Comparison of ENCODE assay signal across 9 cellular contexts in the genomic region with DNA sequence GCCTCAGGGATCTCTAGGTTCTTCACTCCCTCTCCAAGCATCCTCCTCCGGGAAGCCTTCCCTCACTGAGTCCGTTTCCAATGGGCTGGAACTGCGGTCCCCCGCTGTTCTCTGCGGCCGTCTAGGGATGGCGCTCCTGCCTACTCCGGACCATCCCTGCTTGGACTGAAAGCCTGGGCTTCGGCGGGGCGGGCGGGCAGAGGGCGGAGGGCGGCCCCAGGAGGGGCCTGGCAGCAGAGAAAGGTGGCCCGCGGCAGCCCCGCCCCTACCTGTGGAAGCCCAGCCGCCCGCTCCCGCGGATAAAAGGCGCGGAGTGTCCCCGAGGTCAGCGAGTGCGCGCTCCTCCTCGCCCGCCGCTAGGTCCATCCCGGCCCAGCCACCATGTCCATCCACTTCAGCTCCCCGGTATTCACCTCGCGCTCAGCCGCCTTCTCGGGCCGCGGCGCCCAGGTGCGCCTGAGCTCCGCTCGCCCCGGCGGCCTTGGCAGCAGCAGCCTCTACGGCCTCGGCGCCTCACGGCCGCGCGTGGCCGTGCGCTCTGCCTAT. TPM values are rescaled to one million over a fixed set of nuclear protein-coding genes. Genes with fewer than 3 reads are reported as not detected.
A peak's percentile ranks its signal among the peaks of the same experiment; 100 is the strongest.
DNase-seq lines count a peak whose midpoint lies in the region; TF ChIP-seq lines count a peak whose summit lies in the region.
"Had no signal": no experiment of that assay in that cellular context is flagged by ENCODE, and none has a peak within 500 bp of the region (broad histone marks: within the 10 kb centered on the region; RNA-seq: fewer than 3 reads in every experiment).

KRT7 (plus strand) TSS at position 328 of the 546 bp plus-strand sequence; CDS start at position 382, 54 bp downstream.

- peaks cover 0 to 30% (median 18%) of the 10 kb centered on the region in 4 donors for H3K4me1 ChIP-seq in sigmoid colon

- H3K27me3 Mint-ChIP-seq in HFFc6 (ENCODE audit: insufficient read depth): peaks cover 3% of the 10 kb centered on the region

- H3K4me3 Mint-ChIP-seq in HFFc6: peak within 1 kb of the TSS; percentile 87

- no peaks in the 10 kb centered on the region for H3K9me3 Mint-ChIP-seq in HFFc6

- H3K36me3 ChIP-seq in brain microvascular endothelial cell (replicated peaks) (peaks cover 6% of the 10 kb centered on the region), sigmoid colon (no peaks in the 10 kb centered on the region)

- in situ Hi-C loops in brain microvascular endothelial cell (cut with HindIII; ENCODE audit: low pct_ligation_motif_present, low sequenced_read_pairs): no loop called here

- H3K27ac Mint-ChIP-seq in HFFc6: peak within 1 kb of the TSS; percentile 97

- no peak for TF ChIP-seq EP300 in sigmoid colon (IDR thresholded peaks at IDR 0.05)

- H3K27ac ChIP-seq in brain microvascular endothelial cell: peak within 1 kb of the TSS; percentile 96
- H3K27ac ChIP-seq in sigmoid colon: peak within 1 kb of the TSS in 1 of 4 donors; percentile 48

- no peaks in the 10 kb centered on the region for H3K9me3 ChIP-seq in sigmoid colon

- peak within 1 kb of the TSS; percentile 48 for H3K4me3 ChIP-seq in brain microvascular endothelial cell (ENCODE audit: low read depth, low read length)
- peak within 1 kb of the TSS in 1 of 4 donors; percentile 13 for H3K4me3 ChIP-seq in sigmoid colon

- intact Hi-C loops in sigmoid colon (cut with DNase I): no loop called here

- DNase-seq in HFFc6: no peak
- DNase-seq in brain microvascular endothelial cell: no peak
- peak; percentile 43 for DNase-seq in iPS-NIHi7 (ENCODE audit: extremely low spot score)
- peak; percentile 28 for DNase-seq in sigmoid colon
- no peak for DNase-seq in activated effector memory CD4-positive, alpha-beta T cell treated with Interleukin-2 at 50 U/mL for 16 hours
- no peak for DNase-seq in C1 segment of cervical spinal cord (lab: John Stamatoyannopoulos, UW)
- DNase-seq in Kasumi-1 (lab: John Stamatoyannopoulos, UW): no peak
- DNase-seq in NCI-H526 treated with DMSO at 0.1 percent for 48 hours (lab: John Stamatoyannopoulos, UW): no peak
- DNase-seq: nucleus accumbens had no signal

- WGBS in sigmoid colon, 2 donors: 7 to 12% methylated on average over 53 of the region's 53 CpGs

- H3K36me3 Mint-ChIP-seq in HFFc6 (ENCODE audit: low read depth): no peaks in the 10 kb centered on the region

- no peak for TF ChIP-seq POLR2A in sigmoid colon (IDR thresholded peaks at IDR 0.05)

- no peaks in the 10 kb centered on the region for H3K27me3 ChIP-seq in brain microvascular endothelial cell (replicated peaks)
- peaks cover 10 to 33% (median 23%) of the 10 kb centered on the region in 3 donors for H3K27me3 ChIP-seq in sigmoid colon

- peaks cover 66% of the 10 kb centered on the region for H3K4me1 Mint-ChIP-seq in HFFc6 (ENCODE audit: low read depth)

- TF ChIP-seq CTCF in HFFc6 (IDR thresholded peaks at IDR 0.05) (peak; percentile 10; the same call in 1 of the 2 replicates), brain microvascular endothelial cell (IDR thresholded peaks at IDR 0.05; ENCODE audit: low read depth, low read length, missing control alignments) (peak; percentile 39), sigmoid colon (IDR thresholded peaks at IDR 0.05) (no peak)

RNA-seq across cellular contexts. Expression of gene KRT7, which starts in this region (rescaled TPM):
- total RNA-seq in HFFc6 (2021; fragmentation: NEBNext Ultra II Directional; extraction: Animal tissue kit (Norgen Biotek cat#: 25700)): 100 to 1,000 TPM in 2 of 6 experiments, 10 to 100 TPM in 4; 62.7 to 379 (median 67.5) TPM
- 1 to 10 TPM in 1 of 4 donors, under 1 TPM in 1, not detected in 2; 0.27 to 3.2 TPM for total RNA-seq in sigmoid colon
- 10 to 100 TPM in 1 of 3 donors, 1 to 10 TPM in 2; 1.2 to 12.0 (median 2.4) TPM for polyA plus RNA-seq in sigmoid colon

Comparison
In these comparisons a context has a peak if more than half of its experiments do, and no peak if none do; other contexts are left out.
1. RNA of gene KRT7 (total RNA-seq): 62.7 to 379 TPM in HFFc6; 0.27 to 3.2 TPM in sigmoid colon; every median in the first group is over 10 times any median in the second.
2. DNase-seq: peak in iPS-NIHi7 (single experiment) and sigmoid colon (single experiment); none in HFFc6 (single experiment), brain microvascular endothelial cell (single experiment), activated effector memory CD4-positive, alpha-beta T cell treated with Interleukin-2 at 50 U/mL for 16 hours (single experiment), C1 segment of cervical spinal cord (0 of 14), Kasumi-1 (0 of 2) and NCI-H526 treated with DMSO at 0.1 percent for 48 hours (single experiment).
3. CTCF ChIP-seq: peak in HFFc6 (single experiment) and brain microvascular endothelial cell (single experiment); none in sigmoid colon (0 of 4).